In genomic region chr1:225896937-225897549, GRCh38 we compare ENCODE assay signal across 8 cellular contexts. TPM values are rescaled to one million over a fixed set of nuclear protein-coding genes. Genes with fewer than 3 reads are reported as not detected.
DNase-seq lines count a peak whose midpoint lies in the region; ATAC-seq lines count a peak whose summit lies in the region.

No MANE protein-coding gene starts in this region.

- H3K4me3 ChIP-seq in HUES48 (ENCODE audit: low read depth, low read length): no peak overlapping the region

- peak overlapping the region; percentile 26 for H3K27ac ChIP-seq in HUES48 (ENCODE audit: low read depth, low read length)

- H3K4me1 ChIP-seq in HUES48 (ENCODE audit: control insufficient read depth, insufficient read depth, low read length): peaks cover 25% of the 10 kb centered on the region

- no peaks in the 10 kb centered on the region for H3K27me3 ChIP-seq in HUES48 (ENCODE audit: control insufficient read depth, insufficient read depth, low read length)

- H3K9ac ChIP-seq in HUES48 (ENCODE audit: low read depth, low read length): no peak overlapping the region

- H3K9me3 ChIP-seq in HUES48 (ENCODE audit: control insufficient read depth, insufficient read depth, low read length): no peaks in the 10 kb centered on the region

- ATAC-seq in GM21576 (IDR thresholded peaks at IDR 0.05; ENCODE audit: unreplicated experiment): peak; percentile 100
- ATAC-seq in esophagus mucosa: peak; percentile 96

- H3K36me3 ChIP-seq in HUES48 (ENCODE audit: control insufficient read depth, insufficient read depth, low read length): no peaks in the 10 kb centered on the region

- DNase-seq in Daoy (ENCODE audit: low read depth) (peak; percentile 78), NOMO-1 treated with dmso at 0.1 percent for 144 hours (lab: John Stamatoyannopoulos, UW; ENCODE audit: unreplicated experiment) (no peak), NCI-H2227 treated with DMSO at 0.1 percent for 48 hours (lab: John Stamatoyannopoulos, UW) (no peak)
- DNase-seq in activated CD4-positive, alpha-beta T cell treated with anti-CD3 and anti-CD28 coated beads, Interleukin-2, amount 50 U/mL, for 4 hours: peak; percentile 46
- peak; percentile 68 for DNase-seq in stimulated activated CD8-positive, alpha-beta memory T cell treated with anti-CD3 and anti-CD28 coated beads, Interleukin-4, amount 100 ng/mL, for 48 hours

RNA-seq across cellular contexts. Expression of gene LEFTY1, which starts 8.1 kb away (rescaled TPM):
- total RNA-seq in Daoy (2014; rRNA removed; shearing (Covaris generic)): not detected in 2 replicates
- not detected for total RNA-seq in esophagus mucosa

RNA-seq across cellular contexts. Expression of gene TMEM63A, which starts 14.9 kb away (rescaled TPM):
- 3.1 and 4.5 TPM in 2 replicates for total RNA-seq in Daoy (2014; rRNA removed; shearing (Covaris generic))
- 23.0 TPM for total RNA-seq in esophagus mucosa

RNA-seq across cellular contexts. Expression of gene PYCR2, which starts 27.0 kb away (rescaled TPM):
- 47.4 and 51.8 TPM in 2 replicates for total RNA-seq in Daoy (2014; rRNA removed; shearing (Covaris generic))
- 25.7 TPM for total RNA-seq in esophagus mucosa

RNA-seq across cellular contexts. Expression of gene LEFTY2, which starts 44.0 kb away (rescaled TPM):
- not detected in 2 replicates for total RNA-seq in Daoy (2014; rRNA removed; shearing (Covaris generic))
- total RNA-seq in esophagus mucosa: not detected

Comparison
In these comparisons a context has a peak if more than half of its experiments do, and no peak if none do; other contexts are left out.
1. DNase-seq: peak in Daoy (single experiment), activated CD4-positive, alpha-beta T cell treated with anti-CD3 and anti-CD28 coated beads, Interleukin-2, amount 50 U/mL, for 4 hours (2 of 2) and stimulated activated CD8-positive, alpha-beta memory T cell treated with anti-CD3 and anti-CD28 coated beads, Interleukin-4, amount 100 ng/mL, for 48 hours (single experiment); none in NOMO-1 treated with dmso at 0.1 percent for 144 hours (single experiment) and NCI-H2227 treated with DMSO at 0.1 percent for 48 hours (single experiment).